10 cellular contexts compared by ENCODE assay signal in the genomic region with DNA sequence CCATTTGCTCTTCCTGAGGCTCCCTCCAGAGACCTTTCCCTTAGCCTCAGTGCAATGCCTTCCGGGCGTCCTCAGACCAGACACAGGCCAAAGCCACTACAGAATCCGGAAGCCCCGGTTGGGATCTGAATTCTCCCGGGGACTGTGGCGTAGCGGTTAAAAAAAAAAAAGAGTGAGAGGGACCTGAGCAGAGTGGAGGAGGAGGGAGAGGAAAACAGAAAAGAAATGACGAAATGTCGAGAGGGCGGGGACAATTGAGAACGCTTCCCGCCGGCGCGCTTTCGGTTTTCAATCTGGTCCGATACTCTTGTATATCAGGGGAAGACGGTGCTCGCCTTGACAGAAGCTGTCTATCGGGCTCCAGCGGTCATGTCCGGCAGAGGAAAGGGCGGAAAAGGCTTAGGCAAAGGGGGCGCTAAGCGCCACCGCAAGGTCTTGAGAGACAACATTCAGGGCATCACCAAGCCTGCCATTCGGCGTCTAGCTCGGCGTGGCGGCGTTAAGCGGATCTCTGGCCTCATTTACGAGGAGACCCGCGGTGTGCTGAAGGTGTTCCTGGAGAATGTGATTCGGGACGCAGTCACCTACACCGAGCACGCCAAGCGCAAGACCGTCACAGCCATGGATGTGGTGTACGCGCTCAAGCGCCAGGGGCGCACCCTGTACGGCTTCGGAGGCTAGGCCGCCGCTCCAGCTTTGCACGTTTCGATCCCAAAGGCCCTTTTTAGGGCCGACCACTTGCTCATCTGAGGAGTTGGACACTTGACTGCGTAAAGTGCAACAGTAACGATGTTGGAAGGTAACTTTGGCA. TPM values are rescaled to one million over a fixed set of nuclear protein-coding genes. Genes with fewer than 3 reads are reported as not detected.
A peak's percentile ranks its signal among the peaks of the same experiment; 100 is the strongest.
DNase-seq lines count a peak whose midpoint lies in the region; ATAC-seq and TF ChIP-seq lines count a peak whose summit lies in the region.
"Not testable (repeated sequence)": the region's sequence is repeated elsewhere in the genome, so short reads cannot be mapped to it uniquely, and the experiment has no call there.
"Had no signal": no experiment of that assay in that cellular context is flagged by ENCODE, and none has a peak within 500 bp of the region (broad histone marks: within the 10 kb centered on the region; RNA-seq: fewer than 3 reads in every experiment).

No MANE protein-coding gene starts in this region.

- WGBS in heart right ventricle, 2 donors = no CpG with 5 or more reads among the region's 55 CpGs

- not testable (repeated sequence) for H2AFZ ChIP-seq in DND-41 (ENCODE audit: low read depth, low read length)

- H3K9ac ChIP-seq in DND-41 (ENCODE audit: low read depth, low read length) = not testable (repeated sequence)

- not testable (repeated sequence) for H3K36me3 ChIP-seq in DND-41 (ENCODE audit: insufficient read depth, low read length); heart right ventricle

- POLR2A ChIA-PET in activated CD8-positive, alpha-beta T cell treated with anti-CD3 and anti-CD28 coated beads for 36 hours (lab: Charles Lee) = not testable (repeated sequence)

- not testable (repeated sequence) for H3K27ac Mint-ChIP-seq in activated CD8-positive, alpha-beta T cell treated with anti-CD3 and anti-CD28 coated beads for 36 hours; stimulated activated effector memory CD8-positive, alpha-beta T cell treated with anti-CD3 and anti-CD28 coated beads, Interleukin-12 subunit alpha, Interleukin-12 subunit beta, amount 100 ng/mL, for 72 hours

- ATAC-seq in DND-41 (ENCODE audit: insufficient read depth, low read depth) (peak; percentile 68), GM19328 (IDR thresholded peaks at IDR 0.05; ENCODE audit: unreplicated experiment) (peak; percentile 57), GM21717 (IDR thresholded peaks at IDR 0.05; ENCODE audit: unreplicated experiment) (peak; percentile 53), HG02970 (IDR thresholded peaks at IDR 0.05; ENCODE audit: low FRiP score, unreplicated experiment) (peak; percentile 67), HG03439 (IDR thresholded peaks at IDR 0.05; ENCODE audit: unreplicated experiment) (peak; percentile 59), heart right ventricle (peak; percentile 89 to 94 (median 92))
- ATAC-seq in activated CD8-positive, alpha-beta T cell treated with anti-CD3 and anti-CD28 coated beads for 36 hours = peak; percentile 78
- peak; percentile 88 for ATAC-seq in stimulated activated effector memory CD8-positive, alpha-beta T cell treated with anti-CD3 and anti-CD28 coated beads, Interleukin-12 subunit alpha, Interleukin-12 subunit beta, amount 100 ng/mL, for 72 hours

- H3K27ac ChIP-seq in DND-41 (ENCODE audit: low read length); heart right ventricle: not testable (repeated sequence)

- H3K27me3 Mint-ChIP-seq in activated CD8-positive, alpha-beta T cell treated with anti-CD3 and anti-CD28 coated beads for 36 hours = not testable (repeated sequence)

- intact Hi-C loops in activated CD8-positive, alpha-beta T cell treated with anti-CD3 and anti-CD28 coated beads for 36 hours (cut with micrococcal nuclease); heart right ventricle (cut with DNase I): not testable (repeated sequence)

- not testable (repeated sequence) for H3K9me3 Mint-ChIP-seq in activated CD8-positive, alpha-beta T cell treated with anti-CD3 and anti-CD28 coated beads for 36 hours; stimulated activated effector memory CD8-positive, alpha-beta T cell treated with anti-CD3 and anti-CD28 coated beads, Interleukin-12 subunit alpha, Interleukin-12 subunit beta, amount 100 ng/mL, for 72 hours

- DNase-seq in DND-41; activated CD8-positive, alpha-beta T cell treated with anti-CD3 and anti-CD28 coated beads for 36 hours; heart right ventricle; stimulated activated effector memory CD8-positive, alpha-beta T cell treated with anti-CD3 and anti-CD28 coated beads, Interleukin-12 subunit alpha, Interleukin-12 subunit beta, amount 100 ng/mL, for 72 hours (ENCODE audit: low spot score in 2 of 2): not testable (repeated sequence)

- CTCF ChIA-PET in activated CD8-positive, alpha-beta T cell treated with anti-CD3 and anti-CD28 coated beads for 36 hours (lab: Charles Lee) = not testable (repeated sequence)

- H3K27me3 ChIP-seq in DND-41 (ENCODE audit: insufficient read depth, low read length, poor library complexity); heart right ventricle: not testable (repeated sequence)

- H3K9me3 ChIP-seq in DND-41 (ENCODE audit: insufficient read depth, low read length, severe bottlenecking); heart right ventricle: not testable (repeated sequence)

- H3K4me1 Mint-ChIP-seq in activated CD8-positive, alpha-beta T cell treated with anti-CD3 and anti-CD28 coated beads for 36 hours (ENCODE audit: low read depth); stimulated activated effector memory CD8-positive, alpha-beta T cell treated with anti-CD3 and anti-CD28 coated beads, Interleukin-12 subunit alpha, Interleukin-12 subunit beta, amount 100 ng/mL, for 72 hours: not testable (repeated sequence)

- not testable (repeated sequence) for TF ChIP-seq CTCF in DND-41 (IDR thresholded peaks at IDR 0.05; ENCODE audit: borderline replicate concordance, extremely low read depth, low read length, poor library complexity, severe bottlenecking); activated CD8-positive, alpha-beta T cell treated with anti-CD3 and anti-CD28 coated beads for 36 hours (IDR thresholded peaks at IDR 0.05); heart right ventricle (IDR thresholded peaks at IDR 0.05)

- H3K4me1 ChIP-seq in DND-41 (ENCODE audit: insufficient read depth, low read length); heart right ventricle: not testable (repeated sequence)

- not testable (repeated sequence) for H3K4me3 ChIP-seq in DND-41 (ENCODE audit: low read depth in 1 of 2, low read length in 2 of 2); heart right ventricle

- H3K79me2 ChIP-seq in DND-41 (ENCODE audit: insufficient read depth, low read length) = not testable (repeated sequence)

- H3K36me3 Mint-ChIP-seq in activated CD8-positive, alpha-beta T cell treated with anti-CD3 and anti-CD28 coated beads for 36 hours (ENCODE audit: low read depth); stimulated activated effector memory CD8-positive, alpha-beta T cell treated with anti-CD3 and anti-CD28 coated beads, Interleukin-12 subunit alpha, Interleukin-12 subunit beta, amount 100 ng/mL, for 72 hours: not testable (repeated sequence)

- not testable (repeated sequence) for H3K4me3 Mint-ChIP-seq in activated CD8-positive, alpha-beta T cell treated with anti-CD3 and anti-CD28 coated beads for 36 hours; stimulated activated effector memory CD8-positive, alpha-beta T cell treated with anti-CD3 and anti-CD28 coated beads, Interleukin-12 subunit alpha, Interleukin-12 subunit beta, amount 100 ng/mL, for 72 hours

- H3K4me2 ChIP-seq in DND-41 (ENCODE audit: insufficient read depth, low read length) = not testable (repeated sequence)

- H4K20me1 ChIP-seq in DND-41 (ENCODE audit: insufficient read depth, low read length) = not testable (repeated sequence)

RNA-seq across cellular contexts. Expression of a gene that starts 50.0 kb away (rescaled TPM):
- not detected for total RNA-seq in activated CD8-positive, alpha-beta T cell treated with anti-CD3 and anti-CD28 coated beads for 36 hours
- 10 to 100 TPM in 1 of 10 donors, 1 to 10 TPM in 7, under 1 TPM in 1, not detected in 1; 0.42 to 17.8 (median 1.3) TPM for total RNA-seq in heart right ventricle
- polyA plus RNA-seq in heart right ventricle = 1 to 10 TPM; 3.4 to 5.5 TPM
- total RNA-seq: activated T-helper 1 cell treated with anti-CD3 and anti-CD28 coated beads, Interleukin-12 subunit alpha, Interleukin-12 subunit beta, Interleukin-2, Interleukin-4 antibody, amounts not matched to agents 30 ng/mL and 10 ng/mL and 1 ng/mL, durations not matched to agents 14 hours and 24 hours and 36 hours; suprapubic skin had no signal
